Comparison of ENCODE assay signal across 10 cellular contexts in genomic region chr1:156845055-156845952, GRCh38. TPM values are rescaled to one million over a fixed set of nuclear protein-coding genes. Genes with fewer than 3 reads are reported as not detected.
A peak's percentile ranks its signal among the peaks of the same experiment; 100 is the strongest.
DNase-seq lines count a peak whose midpoint lies in the region; ATAC-seq and TF ChIP-seq lines count a peak whose summit lies in the region.
"Had no signal": no experiment of that assay in that cellular context is flagged by ENCODE, and none has a peak within 500 bp of the region (broad histone marks: within the 10 kb centered on the region; RNA-seq: fewer than 3 reads in every experiment).

No MANE protein-coding gene starts in this region.

- H3K4me3 Mint-ChIP-seq in stimulated activated memory B cell treated with anti-CD40 and anti-IgM and Interleukin-4, amounts not matched to agents 10 μg/mL and 1 μg/mL and 100 μg/mL, for 72 hours = peak overlapping the region; percentile 32

- no peaks in the 10 kb centered on the region for H4K20me1 ChIP-seq in hepatocyte (ENCODE audit: insufficient read depth, poor library complexity, severe bottlenecking)

- H3K27me3 ChIP-seq in hepatocyte = peaks cover 70% of the 10 kb centered on the region

- no peaks in the 10 kb centered on the region for H3K9me2 ChIP-seq in hepatocyte (replicated peaks; ENCODE audit: insufficient read depth)

- 8% methylated on average over 44 of the region's 69 CpGs for WGBS in hepatocyte (ENCODE audit: low lambda C conversion rate, missing lambda C conversion rate)

- no peaks in the 10 kb centered on the region for H3K79me2 ChIP-seq in hepatocyte

- no peaks in the 10 kb centered on the region for H3K36me3 ChIP-seq in hepatocyte (replicated peaks; ENCODE audit: insufficient read depth, low read depth)

- no peaks in the 10 kb centered on the region for H3K36me3 Mint-ChIP-seq in stimulated activated memory B cell treated with anti-CD40 and anti-IgM and Interleukin-4, amounts not matched to agents 10 μg/mL and 1 μg/mL and 100 μg/mL, for 72 hours

- H3K9me3 Mint-ChIP-seq in stimulated activated memory B cell treated with anti-CD40 and anti-IgM and Interleukin-4, amounts not matched to agents 10 μg/mL and 1 μg/mL and 100 μg/mL, for 72 hours = no peaks in the 10 kb centered on the region

- no peak for ATAC-seq in stimulated activated memory B cell treated with anti-CD40 and anti-IgM and Interleukin-4, amounts not matched to agents 10 μg/mL and 1 μg/mL and 100 μg/mL, for 72 hours
- no peak for ATAC-seq in HG02852 (IDR thresholded peaks at IDR 0.05; ENCODE audit: unreplicated experiment)

- H3K4me2 ChIP-seq in hepatocyte = peak overlapping the region; percentile 46

- no peak overlapping the region for H3K27ac Mint-ChIP-seq in stimulated activated memory B cell treated with anti-CD40 and anti-IgM and Interleukin-4, amounts not matched to agents 10 μg/mL and 1 μg/mL and 100 μg/mL, for 72 hours

- H3K4me1 Mint-ChIP-seq in stimulated activated memory B cell treated with anti-CD40 and anti-IgM and Interleukin-4, amounts not matched to agents 10 μg/mL and 1 μg/mL and 100 μg/mL, for 72 hours = peaks cover 29% of the 10 kb centered on the region

- H3K27me3 Mint-ChIP-seq in stimulated activated memory B cell treated with anti-CD40 and anti-IgM and Interleukin-4, amounts not matched to agents 10 μg/mL and 1 μg/mL and 100 μg/mL, for 72 hours = peaks cover 94% of the 10 kb centered on the region

- no peak overlapping the region for H3K27ac ChIP-seq in hepatocyte

- no peak for TF ChIP-seq CTCF in hepatocyte (IDR thresholded peaks at IDR 0.05; ENCODE audit: poor library complexity)

- no peak overlapping the region for H3K4me3 ChIP-seq in hepatocyte

- no peaks in the 10 kb centered on the region for H3K9me3 ChIP-seq in hepatocyte (ENCODE audit: low read depth)

- no peaks in the 10 kb centered on the region for H3K4me1 ChIP-seq in hepatocyte (ENCODE audit: insufficient read depth)

- DNase-seq in DMS53 (lab: John Stamatoyannopoulos, UW) (peak; percentile 15), DMS53 treated with DMSO at 0.1 percent for 48 hours (lab: John Stamatoyannopoulos, UW; ENCODE audit: unreplicated experiment) (no peak), hepatocyte (ENCODE audit: low spot score) (no peak), DMS79 treated with DMSO at 0.1 percent for 48 hours (lab: John Stamatoyannopoulos, UW) (no peak), nucleus accumbens (lab: John Stamatoyannopoulos, UW) (no peak)
- peak; percentile 65 to 67 for DNase-seq in activated T-cell treated with anti-CD3 and anti-CD28 coated beads, Interleukin-2, amount 50 U/mL, for 48 hours
- DNase-seq: NCI-H2227 treated with DMSO at 0.1 percent for 48 hours, SW 1271 had no signal

- no peak overlapping the region for H2AFZ ChIP-seq in hepatocyte

RNA-seq across cellular contexts. Expression of gene INSRR, which starts 13.6 kb away (rescaled TPM):
- not detected in 2 replicates for total RNA-seq in hepatocyte
- polyA plus RNA-seq in hepatocyte = not detected in 2 replicates

RNA-seq across cellular contexts. Expression of gene NTRK1, which starts 15.4 kb away (rescaled TPM):
- total RNA-seq in hepatocyte = 0.13 TPM in 1 of 2 replicates, not detected in the other
- polyA plus RNA-seq in hepatocyte = not detected in 2 replicates

RNA-seq across cellular contexts. Expression of gene SH2D2A, which starts 28.7 kb away (rescaled TPM):
- 0.60 and 2.6 TPM in 2 replicates for total RNA-seq in hepatocyte
- 0.18 TPM in 1 of 2 replicates, not detected in the other for polyA plus RNA-seq in hepatocyte

RNA-seq across cellular contexts. Expression of gene PEAR1, which starts 48.2 kb away (rescaled TPM):
- total RNA-seq in hepatocyte = 5.3 and 6.1 TPM in 2 replicates
- polyA plus RNA-seq in hepatocyte = 6.3 and 7.3 TPM in 2 replicates

Comparison
In these comparisons a context has a peak if more than half of its experiments do, and no peak if none do; other contexts are left out.
1. DNase-seq: peak in DMS53 (single experiment) and activated T-cell treated with anti-CD3 and anti-CD28 coated beads, Interleukin-2, amount 50 U/mL, for 48 hours (2 of 2); none in DMS53 treated with DMSO at 0.1 percent for 48 hours (single experiment), hepatocyte (single experiment), DMS79 treated with DMSO at 0.1 percent for 48 hours (single experiment) and nucleus accumbens (0 of 56).